ENCODE assay signal across 1 cellular context in genomic region chr15:71752085-71752484, GRCh38.
A peak's percentile ranks its signal among the peaks of the same experiment; 100 is the strongest.
TF ChIP-seq lines count a peak whose summit lies in the region.

No MANE protein-coding gene starts in this region.

TF ChIP-seq in HepG2, 621 proteins besides CTCF, POLR2A, EP300 and RAD21 (continued from another document):
- TF ChIP-seq NFE2L2 (IDR thresholded peaks at IDR 0.05; ENCODE audit: low read length) (peak; percentile 23; the same call in 1 of the 2 replicates), ZNF274 (CRISPR knock-in tag; IDR thresholded peaks at IDR 0.05) (no peak)
